8 cellular contexts compared by ENCODE assay signal in genomic region chr6:116060572-116061283, GRCh38. TPM values are rescaled to one million over a fixed set of nuclear protein-coding genes. Genes with fewer than 3 reads are reported as not detected.
A peak's percentile ranks its signal among the peaks of the same experiment; 100 is the strongest.
DNase-seq lines count a peak whose midpoint lies in the region; ATAC-seq and TF ChIP-seq lines count a peak whose summit lies in the region.

Gene FRK (minus strand): TSS chr6:116060891. CDS start chr6:116060311, 580 bp downstream.

- in situ Hi-C loops in astrocyte of the spinal cord (cut with HindIII; ENCODE audit: low sequenced_read_pairs) = no loop called here

- H3K4me1 Mint-ChIP-seq in activated T-helper 17 cell treated with anti-CD3 and anti-CD28 coated beads, Interleukin-2, amount 50 U/mL, for 72 hours = no peaks in the 10 kb centered on the region

- WGBS in lung, 2 donors = 35 to 80% methylated on average over 7 of the region's 7 CpGs

- no peaks in the 10 kb centered on the region for H3K36me3 ChIP-seq in lung (ENCODE audit: control insufficient read depth in 2 of 2, insufficient read depth in 2 of 2, low read length in 2 of 2)

- H3K27ac ChIP-seq in AG04450 (ENCODE audit: low read depth, low read length) (peak within 1 kb of the TSS; percentile 47), lung (ENCODE audit: low read depth in 1 of 2, low read length in 1 of 2) (peak within 1 kb of the TSS; percentile 12 to 98)

- no peak within 1 kb of the TSS for H3K27ac Mint-ChIP-seq in activated T-helper 17 cell treated with anti-CD3 and anti-CD28 coated beads, Interleukin-2, amount 50 U/mL, for 72 hours

- no peaks in the 10 kb centered on the region for H3K36me3 Mint-ChIP-seq in activated T-helper 17 cell treated with anti-CD3 and anti-CD28 coated beads, Interleukin-2, amount 50 U/mL, for 72 hours (ENCODE audit: low read depth)

- POLR2A ChIA-PET in AG04450 (lab: Yijun Ruan, JAX) = interaction anchor here (0.7 to 2.8 kb wide), 2 partner anchors 9 to 13 kb away, joined by 3 to 6 read pairs; no protein-coding TSS in a partner anchor

- peaks cover 8% of the 10 kb centered on the region for H3K27me3 Mint-ChIP-seq in activated T-helper 17 cell treated with anti-CD3 and anti-CD28 coated beads, Interleukin-2, amount 50 U/mL, for 72 hours

- TF ChIP-seq CTCF in AG04450 (IDR thresholded peaks at IDR 0.05; ENCODE audit: low read depth, low read length) (peak; percentile 52), astrocyte of the spinal cord (IDR thresholded peaks at IDR 0.05; ENCODE audit: low read depth, low read length) (no peak), lung (IDR thresholded peaks at IDR 0.05; ENCODE audit: control extremely low read depth, extremely low read depth) (no peak)

- H3K4me3 ChIP-seq in AG04450 (ENCODE audit: low read depth, low read length) (peak within 1 kb of the TSS; percentile 49), astrocyte of the spinal cord (ENCODE audit: low read depth, low read length) (no peak within 1 kb of the TSS), lung (peak within 1 kb of the TSS; percentile 41)

- no peaks in the 10 kb centered on the region for H3K9me3 Mint-ChIP-seq in activated T-helper 17 cell treated with anti-CD3 and anti-CD28 coated beads, Interleukin-2, amount 50 U/mL, for 72 hours

- H3K9me3 ChIP-seq in AG04450 (ENCODE audit: control insufficient read depth, insufficient read depth, low read length) = no peaks in the 10 kb centered on the region
- no peaks in the 10 kb centered on the region for H3K9me3 ChIP-seq in lung (ENCODE audit: control insufficient read depth in 2 of 2, insufficient read depth in 1 of 2, low read length in 1 of 2)

- H3K4me1 ChIP-seq in lung (ENCODE audit: control insufficient read depth in 2 of 2, insufficient read depth in 2 of 2, low read length in 2 of 2) = peaks cover 0 to 2% of the 10 kb centered on the region in 2 donors

- ATAC-seq in HG03060 (IDR thresholded peaks at IDR 0.05; ENCODE audit: low read depth, unreplicated experiment) (peak; percentile 63), lung (ENCODE audit: insufficient read depth, low FRiP score) (peak; percentile 80), HG03135 (IDR thresholded peaks at IDR 0.05; ENCODE audit: unreplicated experiment) (no peak)
- ATAC-seq in stimulated activated naive CD8-positive, alpha-beta T cell treated with anti-CD3 and anti-CD28 coated beads, Interleukin-15, Interleukin-2, amounts not matched to agents 100 U/mL and 50 U/mL, for 24 hours = no peak
- ATAC-seq in activated T-helper 17 cell treated with anti-CD3 and anti-CD28 coated beads, Interleukin-2, amount 50 U/mL, for 72 hours (replicated peaks) = no peak

- no peak within 1 kb of the TSS for H3K4me3 Mint-ChIP-seq in activated T-helper 17 cell treated with anti-CD3 and anti-CD28 coated beads, Interleukin-2, amount 50 U/mL, for 72 hours

- CTCF ChIA-PET in AG04450 (lab: Charles Lee) = interaction anchor here (0.6 to 3.1 kb wide), 27 partner anchors 8 to 210 kb away, joined by 3 to 29 read pairs (median 5); partner anchors contain the start of gene NT5DC1

- DNase-seq in AG04450 (ENCODE audit: low read depth, low spot score) = no peak
- peak; percentile 23 for DNase-seq in astrocyte of the spinal cord (ENCODE audit: low read depth, low spot score)
- DNase-seq in lung (ENCODE audit: low spot score) = peak; percentile 70
- DNase-seq in stimulated activated naive CD8-positive, alpha-beta T cell treated with anti-CD3 and anti-CD28 coated beads, Interleukin-15, Interleukin-2, amounts not matched to agents 100 U/mL and 50 U/mL, for 24 hours = no peak
- no peak for DNase-seq in ecto neural progenitor cell (ENCODE audit: low spot score)

- H3K27me3 ChIP-seq in AG04450 (ENCODE audit: control insufficient read depth, insufficient read depth, low read length) = no peaks in the 10 kb centered on the region
- H3K27me3 ChIP-seq in lung (ENCODE audit: control insufficient read depth, insufficient read depth) = no peaks in the 10 kb centered on the region

RNA-seq across cellular contexts. Expression of gene FRK, which starts in this region (rescaled TPM):
- polyA plus RNA-seq in AG04450 (2011; rRNA removed) (0.31 and 0.43 TPM in 2 replicates), lung (1 to 10 TPM; 1.2 to 1.4 TPM)
- polyA minus RNA-seq in AG04450 (2011; rRNA and poly(A)+ RNA removed) = 0.87 and 1.4 TPM in 2 replicates
- total RNA-seq in lung = 10 to 100 TPM in 1 of 2 donors, 1 to 10 TPM in 1; 8.7 to 18.3 TPM
- total RNA-seq in activated T-helper 17 cell treated with anti-CD3 and anti-CD28 coated beads, Interleukin-2, amount 50 U/mL, for 72 hours = under 1 TPM; 0.05 to 0.06 TPM

Comparison
In these comparisons a context has a peak if more than half of its experiments do, and no peak if none do; other contexts are left out.
1. RNA of gene FRK (total RNA-seq): 8.7 to 18.3 TPM in lung; 0.05 to 0.06 TPM in activated T-helper 17 cell treated with anti-CD3 and anti-CD28 coated beads, Interleukin-2, amount 50 U/mL, for 72 hours; every median in the first group is over 4 times any median in the second.
2. DNase-seq: peak in astrocyte of the spinal cord (single experiment) and lung (single experiment); none in AG04450 (single experiment), stimulated activated naive CD8-positive, alpha-beta T cell treated with anti-CD3 and anti-CD28 coated beads, Interleukin-15, Interleukin-2, amounts not matched to agents 100 U/mL and 50 U/mL, for 24 hours (single experiment) and ecto neural progenitor cell (single experiment).
3. ATAC-seq: peak in HG03060 (single experiment) and lung (single experiment); none in stimulated activated naive CD8-positive, alpha-beta T cell treated with anti-CD3 and anti-CD28 coated beads, Interleukin-15, Interleukin-2, amounts not matched to agents 100 U/mL and 50 U/mL, for 24 hours (single experiment), activated T-helper 17 cell treated with anti-CD3 and anti-CD28 coated beads, Interleukin-2, amount 50 U/mL, for 72 hours (single experiment) and HG03135 (single experiment).